In genomic region chr12:51666696-51667095, GRCh38 we compare ENCODE assay signal across 18 cellular contexts.
DNase-seq lines count a peak whose midpoint lies in the region; ATAC-seq and TF ChIP-seq lines count a peak whose summit lies in the region.
"Had no signal": no experiment of that assay in that cellular context is flagged by ENCODE, and none has a peak within 500 bp of the region (broad histone marks: within the 10 kb centered on the region; RNA-seq: fewer than 3 reads in every experiment).

No MANE protein-coding gene starts in this region.

- H3K9ac ChIP-seq in BLaER1 (no peak overlapping the region), HUES64 (ENCODE audit: low read depth, low read length) (no peak overlapping the region), mesenchymal stem cell (ENCODE audit: low read length) (peak overlapping the region; percentile 26)

- H3K4me3 ChIP-seq in BLaER1 = no peak overlapping the region
- H3K4me3 ChIP-seq in HUES64 (ENCODE audit: low read length) = no peak overlapping the region
- H3K4me3 ChIP-seq in fibroblast of mammary gland (ENCODE audit: control insufficient read depth, low read depth, low read length) = no peak overlapping the region
- H3K4me3 ChIP-seq in mesenchymal stem cell (ENCODE audit: insufficient read depth in 1 of 2, low read depth in 1 of 2, low read length in 2 of 2) = no peak overlapping the region

- H3K14ac ChIP-seq in mesenchymal stem cell (ENCODE audit: low read length in 2 of 2) = no peak overlapping the region

- H3K4ac ChIP-seq in mesenchymal stem cell (ENCODE audit: low read depth in 1 of 2, low read length in 2 of 2) = no peak overlapping the region

- peaks cover 11% of the 10 kb centered on the region for H3K4me1 ChIP-seq in BLaER1
- peaks cover 20% of the 10 kb centered on the region for H3K4me1 ChIP-seq in HUES64 (ENCODE audit: insufficient read depth, low read length)
- no peaks in the 10 kb centered on the region for H3K4me1 ChIP-seq in mesenchymal stem cell (ENCODE audit: control insufficient read depth, insufficient read depth, low read depth, low read length)

- no peaks in the 10 kb centered on the region for H3K79me1 ChIP-seq in mesenchymal stem cell (replicated peaks; ENCODE audit: low read length, poor library complexity, severe bottlenecking)

- 34% methylated on average over 4 of the region's 5 CpGs for WGBS in HUES64
- 44% methylated on average over 4 of the region's 5 CpGs for WGBS in mesenchymal stem cell

- H3K36me3 ChIP-seq in BLaER1 (no peaks in the 10 kb centered on the region), HUES64 (ENCODE audit: insufficient read depth, low read length) (peaks cover 7% of the 10 kb centered on the region), mesenchymal stem cell (ENCODE audit: control insufficient read depth in 1 of 2, insufficient read depth in 2 of 2, low read depth in 1 of 2, low read length in 2 of 2) (peaks cover 0 to 34% of the 10 kb centered on the region in 2 experiments)

- no peaks in the 10 kb centered on the region for H3K9me3 ChIP-seq in BLaER1
- no peaks in the 10 kb centered on the region for H3K9me3 ChIP-seq in HUES64 (ENCODE audit: insufficient read depth, low read depth, low read length)
- no peaks in the 10 kb centered on the region for H3K9me3 ChIP-seq in mesenchymal stem cell (ENCODE audit: control insufficient read depth, low read length)

- no peak overlapping the region for H4K91ac ChIP-seq in mesenchymal stem cell (ENCODE audit: low read length)

- no peak overlapping the region for H4K8ac ChIP-seq in mesenchymal stem cell (ENCODE audit: low read length)

- H4K20me1 ChIP-seq in BLaER1 = no peaks in the 10 kb centered on the region

- peak overlapping the region; percentile 13; the same call in 1 of the 2 replicates for H3K4me2 ChIP-seq in BLaER1
- H3K4me2 ChIP-seq in mesenchymal stem cell (ENCODE audit: low read length, poor library complexity, severe bottlenecking) = no peak overlapping the region

- no peak overlapping the region for H3K27ac ChIP-seq in BLaER1
- peak overlapping the region; percentile 5; the same call in 1 of the 2 replicates for H3K27ac ChIP-seq in HUES64 (ENCODE audit: low read depth, low read length)
- no peak overlapping the region for H3K27ac ChIP-seq in mesenchymal stem cell (ENCODE audit: low read length, poor library complexity, severe bottlenecking)

- DNase-seq in fibroblast of mammary gland (ENCODE audit: low read depth) (peak; percentile 16), mesenchymal stem cell (no peak), NCI-H1930 (lab: John Stamatoyannopoulos, UW) (no peak), NCI-H69 (lab: John Stamatoyannopoulos, UW) (no peak), NCI-H82 treated with DMSO at 0.1 percent for 48 hours (lab: John Stamatoyannopoulos, UW; ENCODE audit: unreplicated experiment) (no peak)
- DNase-seq: CD8-positive, alpha-beta T cell; DND-41; GDM1; GOT3; MV-4-11; NCI-H1436; NCI-H2081 treated with DMSO at 0.1 percent for 48 hours; NCI-H446 treated with DMSO at 0.1 percent for 48 hours; NCI-H82; SHP77 treated with DMSO at 0.1 percent for 48 hours had no signal

- no peak overlapping the region for H2AFZ ChIP-seq in mesenchymal stem cell (ENCODE audit: low read depth, low read length)

- no peak overlapping the region for H2AK5ac ChIP-seq in mesenchymal stem cell (ENCODE audit: low read length, severe bottlenecking)

- no peak overlapping the region for H3K23ac ChIP-seq in mesenchymal stem cell (ENCODE audit: low read length in 2 of 2)

- no peak for ATAC-seq in HG03342 (IDR thresholded peaks at IDR 0.05; ENCODE audit: unreplicated experiment)
- ATAC-seq: CD8-positive, alpha-beta T cell had no signal

- H2BK12ac ChIP-seq in mesenchymal stem cell (ENCODE audit: low read length in 2 of 2) = no peak overlapping the region

- no peak overlapping the region for H2BK5ac ChIP-seq in mesenchymal stem cell (ENCODE audit: low read depth, low read length, poor library complexity, severe bottlenecking)

- H3K27me3 ChIP-seq in BLaER1 (no peaks in the 10 kb centered on the region), HUES64 (ENCODE audit: insufficient read depth, low read length) (no peaks in the 10 kb centered on the region), mesenchymal stem cell (ENCODE audit: control insufficient read depth in 1 of 2, insufficient read depth in 1 of 2, low read length in 2 of 2) (peaks cover 0 to 4% of the 10 kb centered on the region in 2 experiments)

- no peak overlapping the region for H2BK120ac ChIP-seq in mesenchymal stem cell (ENCODE audit: low read depth, low read length)

- no peak overlapping the region for H3K18ac ChIP-seq in mesenchymal stem cell (ENCODE audit: low read depth in 1 of 2, low read length in 2 of 2)

- no peak for TF ChIP-seq CTCF in fibroblast of mammary gland (conservative IDR thresholded peaks at IDR 0.05; ENCODE audit: control insufficient read depth, insufficient read depth, low read depth, low read length)

- H2BK15ac ChIP-seq in mesenchymal stem cell (ENCODE audit: low read depth, poor library complexity, severe bottlenecking) = no peak overlapping the region
